In genomic region chr10:102229810-102230263, GRCh38 we compare ENCODE assay signal across 1 cellular context.
TF ChIP-seq lines count a peak whose summit lies in the region.

No MANE protein-coding gene starts in this region.

TF ChIP-seq in HepG2, 621 proteins besides CTCF, POLR2A, EP300 and RAD21 (continues in another document):
- 0 out of 2 replicates have a peak, but pooled peaks have one; percentile 47 for TF ChIP-seq REPIN1 (CRISPR knock-in tag; IDR thresholded peaks at IDR 0.05; ENCODE audit: borderline replicate concordance, low read depth)
- 0 out of 2 replicates have a peak, but pooled peaks have one; percentile 34 for TF ChIP-seq ETV5 (CRISPR knock-in tag; IDR thresholded peaks at IDR 0.05; ENCODE audit: borderline replicate concordance)
- TF ChIP-seq YEATS4 (CRISPR knock-in tag; IDR thresholded peaks at IDR 0.05; ENCODE audit: borderline replicate concordance) = peak; percentile 28; the same call in 1 of the 2 replicates
- peak; percentile 51; the same call in 1 of the 2 replicates for TF ChIP-seq GMEB1 (CRISPR knock-in tag; IDR thresholded peaks at IDR 0.05; ENCODE audit: borderline replicate concordance)
- no peak for TF ChIP-seq MYNN (CRISPR knock-in tag; IDR thresholded peaks at IDR 0.05; ENCODE audit: low read depth)
- no peak for TF ChIP-seq ZSCAN20 (CRISPR knock-in tag; IDR thresholded peaks at IDR 0.05; ENCODE audit: borderline replicate concordance)
- peak; percentile 22; the same call in 1 of the 2 replicates for TF ChIP-seq ERF (CRISPR knock-in tag; IDR thresholded peaks at IDR 0.05)
- no peak for TF ChIP-seq RARA (CRISPR knock-in tag; IDR thresholded peaks at IDR 0.05)
- 0 out of 2 replicates have a peak, but pooled peaks have one; percentile 50 for TF ChIP-seq TSC22D2 (CRISPR knock-in tag; IDR thresholded peaks at IDR 0.05; ENCODE audit: borderline replicate concordance)
- TF ChIP-seq SSRP1 (CRISPR knock-in tag; IDR thresholded peaks at IDR 0.05) = no peak
- peak; percentile 46; the same call in 1 of the 2 replicates for TF ChIP-seq ZNF574 (CRISPR knock-in tag; IDR thresholded peaks at IDR 0.05)
- TF ChIP-seq ELF1 (CRISPR knock-in tag; IDR thresholded peaks at IDR 0.05) = peak; percentile 22; the same call in 1 of the 2 replicates
- TF ChIP-seq KDM3A (CRISPR knock-in tag; IDR thresholded peaks at IDR 0.05; ENCODE audit: low read depth) = 0 out of 2 replicates have a peak, but pooled peaks have one; percentile 64
- no peak for TF ChIP-seq TP53 (CRISPR knock-in tag; conservative IDR thresholded peaks at IDR 0.05)
- 0 out of 2 replicates have a peak, but pooled peaks have one; percentile 14 for TF ChIP-seq THRA (CRISPR knock-in tag; IDR thresholded peaks at IDR 0.05; ENCODE audit: borderline replicate concordance)
- 0 out of 2 replicates have a peak, but pooled peaks have one; percentile 18 for TF ChIP-seq ZSCAN21 (CRISPR knock-in tag; IDR thresholded peaks at IDR 0.05; ENCODE audit: borderline replicate concordance)
- peak; percentile 14; the same call in 1 of the 2 replicates for TF ChIP-seq HIVEP1 (CRISPR knock-in tag; IDR thresholded peaks at IDR 0.05)
- TF ChIP-seq HINFP (CRISPR knock-in tag; IDR thresholded peaks at IDR 0.05; ENCODE audit: low read depth) = peak; percentile 59; the same call in 1 of the 2 replicates
- no peak; the same call in 1 of the 2 replicates for TF ChIP-seq ZNF788 (CRISPR knock-in tag; IDR thresholded peaks at IDR 0.05; ENCODE audit: borderline replicate concordance)
- peak; percentile 16; the same call in 1 of the 2 replicates for TF ChIP-seq FOXC1 (CRISPR knock-in tag; IDR thresholded peaks at IDR 0.05; ENCODE audit: borderline replicate concordance)
- peak; percentile 98 for TF ChIP-seq STAG1 (CRISPR knock-in tag; IDR thresholded peaks at IDR 0.05)
- TF ChIP-seq ZBTB20 (CRISPR knock-in tag; IDR thresholded peaks at IDR 0.05; ENCODE audit: borderline replicate concordance, low read depth) = peak; percentile 53; the same call in 1 of the 2 replicates
- TF ChIP-seq ZNF121 (CRISPR knock-in tag; IDR thresholded peaks at IDR 0.05) = no peak
- 0 out of 2 replicates have a peak, but pooled peaks have one; percentile 14 for TF ChIP-seq RXRB (CRISPR knock-in tag; IDR thresholded peaks at IDR 0.05; ENCODE audit: borderline replicate concordance)
- TF ChIP-seq ZMYM3 (CRISPR knock-in tag; IDR thresholded peaks at IDR 0.05) = 0 out of 2 replicates have a peak, but pooled peaks have one; percentile 29
- 0 out of 2 replicates have a peak, but pooled peaks have one; percentile 60 for TF ChIP-seq ZNF296 (CRISPR knock-in tag; conservative IDR thresholded peaks at IDR 0.05)
- TF ChIP-seq SMC3 (IDR thresholded peaks at IDR 0.05; ENCODE audit: low read length) = peak; percentile 62
- no peak for TF ChIP-seq SCMH1 (CRISPR knock-in tag; IDR thresholded peaks at IDR 0.05; ENCODE audit: borderline replicate concordance)
- TF ChIP-seq MIER3 (CRISPR knock-in tag; IDR thresholded peaks at IDR 0.05; ENCODE audit: borderline replicate concordance) = peak; percentile 65; the same call in 1 of the 2 replicates
- no peak for TF ChIP-seq PRDM4 (CRISPR knock-in tag; IDR thresholded peaks at IDR 0.05; ENCODE audit: borderline replicate concordance)
- no peak for TF ChIP-seq MTF2 (CRISPR knock-in tag; IDR thresholded peaks at IDR 0.05; ENCODE audit: borderline replicate concordance)
- 0 out of 4 replicates have a peak, but pooled peaks of 1 of the 2 experiments have one; percentile 48 for TF ChIP-seq KLF16 (CRISPR knock-in tag; IDR thresholded peaks at IDR 0.05)
- 0 out of 2 replicates have a peak, but pooled peaks have one; percentile 31 for TF ChIP-seq ARID5B (CRISPR knock-in tag; IDR thresholded peaks at IDR 0.05)
- TF ChIP-seq ZNF883 (CRISPR knock-in tag; IDR thresholded peaks at IDR 0.05; ENCODE audit: not compliant biosample characterization) = peak; percentile 81
- TF ChIP-seq ZNF224 (CRISPR knock-in tag; IDR thresholded peaks at IDR 0.05) = peak; percentile 74; the same call in 1 of the 2 replicates
- peak; percentile 44; the same call in 1 of the 2 replicates for TF ChIP-seq ZNF580 (CRISPR knock-in tag; IDR thresholded peaks at IDR 0.05; ENCODE audit: borderline replicate concordance, low read depth)
- TF ChIP-seq ZNF124 (CRISPR knock-in tag; IDR thresholded peaks at IDR 0.05) = no peak; the same call in 1 of the 2 replicates
- 0 out of 2 replicates have a peak, but pooled peaks have one; percentile 22 for TF ChIP-seq GATAD2A (CRISPR knock-in tag; IDR thresholded peaks at IDR 0.05)
- TF ChIP-seq HNF1B (CRISPR knock-in tag; IDR thresholded peaks at IDR 0.05) = peak; percentile 49; the same call in 1 of the 2 replicates
